Comparison of ENCODE assay signal across 1 cellular context in the genomic region with DNA sequence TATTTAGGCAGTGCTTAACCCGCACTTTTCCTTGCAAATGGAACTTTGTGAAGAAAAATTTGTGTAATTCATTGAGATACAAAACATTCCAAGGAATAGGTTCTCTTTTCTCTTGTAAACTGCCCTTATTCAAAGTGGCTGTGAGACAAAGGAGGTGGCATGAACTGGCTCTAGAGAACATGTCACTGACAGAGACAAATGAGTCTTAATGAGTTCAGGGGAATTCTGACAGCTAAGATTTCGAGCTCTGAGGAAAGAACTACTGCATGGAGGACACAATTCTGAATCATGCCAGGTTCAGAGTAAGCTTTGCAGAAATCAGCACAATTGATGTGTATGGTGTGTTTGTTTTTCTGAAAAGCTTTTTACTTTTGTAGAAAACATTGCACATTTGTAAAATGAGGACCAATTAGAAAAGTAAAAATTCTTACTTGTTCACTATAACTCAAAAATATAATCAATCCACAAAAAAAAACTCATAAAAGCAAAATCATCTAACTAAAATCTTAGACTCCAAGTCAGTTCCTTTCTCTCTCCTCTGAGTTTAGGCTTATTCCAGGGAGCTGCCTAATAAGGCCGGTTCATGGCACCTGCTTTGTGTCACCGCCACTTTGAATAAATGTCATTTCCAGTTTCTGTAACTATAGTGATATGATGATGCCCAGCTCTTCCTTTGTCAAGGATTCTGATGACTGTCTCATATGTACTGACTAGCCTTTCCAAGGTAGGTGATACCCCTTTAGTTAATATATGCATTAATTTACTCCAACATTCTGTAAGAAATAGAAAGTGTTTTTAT.
TF ChIP-seq lines count a peak whose summit lies in the region.

No MANE protein-coding gene starts in this region.

TF ChIP-seq in HCT116, 20 proteins besides CTCF, POLR2A, EP300 and RAD21 (continued from another document):
- TF ChIP-seq, protein P1, sequence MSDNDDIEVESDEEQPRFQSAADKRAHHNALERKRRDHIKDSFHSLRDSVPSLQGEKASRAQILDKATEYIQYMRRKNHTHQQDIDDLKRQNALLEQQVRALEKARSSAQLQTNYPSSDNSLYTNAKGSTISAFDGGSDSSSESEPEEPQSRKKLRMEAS (IDR thresholded peaks at IDR 0.05): no peak
- TF ChIP-seq JUND (IDR thresholded peaks at IDR 0.05) (no peak), CEBPB (IDR thresholded peaks at IDR 0.05; ENCODE audit: low read depth) (no peak)
